1 cellular context compared by ENCODE assay signal in genomic region chr15:51970981-51971352, GRCh38.
TF ChIP-seq lines count a peak whose summit lies in the region.

No MANE protein-coding gene starts in this region.

TF ChIP-seq in GM12878, 131 proteins besides CTCF, POLR2A, EP300 and RAD21:
- no peak for TF ChIP-seq CHD1 (IDR thresholded peaks at IDR 0.05; ENCODE audit: low read depth, low read length)
- TF ChIP-seq E2F4 (IDR thresholded peaks at IDR 0.05; ENCODE audit: low read depth, low read length): no peak
- TF ChIP-seq FOXK2 (IDR thresholded peaks at IDR 0.05): no peak
- no peak for TF ChIP-seq ESRRA (IDR thresholded peaks at IDR 0.05; ENCODE audit: low read length)
- TF ChIP-seq ZBTB33 (IDR thresholded peaks at IDR 0.05): no peak
- no peak for TF ChIP-seq RBBP5 (conservative IDR thresholded peaks at IDR 0.05)
- no peak for TF ChIP-seq NBN (IDR thresholded peaks at IDR 0.05)
- TF ChIP-seq NFIC (IDR thresholded peaks at IDR 0.05; ENCODE audit: low read depth, low read length): no peak
- no peak for TF ChIP-seq HDAC6 (IDR thresholded peaks at IDR 0.05; ENCODE audit: unreplicated experiment)
- TF ChIP-seq BCL3 (IDR thresholded peaks at IDR 0.05; ENCODE audit: borderline replicate concordance, insufficient read depth, low read depth, low read length, poor library complexity, severe bottlenecking): no peak
- TF ChIP-seq RELA (IDR thresholded peaks at IDR 0.05; ENCODE audit: borderline replicate concordance, partially characterized antibody): no peak
- TF ChIP-seq PML (IDR thresholded peaks at IDR 0.05; ENCODE audit: low read length): no peak
- no peak for TF ChIP-seq JUND (IDR thresholded peaks at IDR 0.05; ENCODE audit: low read depth, low read length)
